Comparison of ENCODE assay signal across 12 cellular contexts in genomic region chr10:33801705-33802104, GRCh38.
DNase-seq lines count a peak whose midpoint lies in the region; ATAC-seq, FAIRE-seq and TF ChIP-seq lines count a peak whose summit lies in the region.
"Had no signal": no experiment of that assay in that cellular context is flagged by ENCODE, and none has a peak within 500 bp of the region (broad histone marks: within the 10 kb centered on the region; RNA-seq: fewer than 3 reads in every experiment).

No MANE protein-coding gene starts in this region.

- no peaks in the 10 kb centered on the region for H3K9me2 ChIP-seq in Karpas-422 (replicated peaks; ENCODE audit: insufficient read depth, low read length)

- H3K4me3 ChIP-seq in A549 (no peak overlapping the region), astrocyte of the spinal cord (ENCODE audit: low read depth, low read length) (no peak overlapping the region), HepG2 (replicated peaks in 1 of 3; ENCODE audit: insufficient read depth in 1 of 3, low read depth in 2 of 3, low read length in 3 of 3) (no peak overlapping the region), gastroesophageal sphincter (no peak overlapping the region), Karpas-422 (ENCODE audit: low read length) (no peak overlapping the region)
- H3K4me3 ChIP-seq: tibial nerve had no signal

- H3K27ac ChIP-seq in A549 (peak overlapping the region; percentile 65 to 80), HepG2 (ENCODE audit: extremely low read length, insufficient read depth, low read length) (no peak overlapping the region), substantia nigra (ENCODE audit: low read depth, low read length, poor library complexity, severe bottlenecking) (no peak overlapping the region), gastroesophageal sphincter (no peak overlapping the region), Karpas-422 (ENCODE audit: low read length) (no peak overlapping the region)
- H3K27ac ChIP-seq: tibial nerve had no signal

- FAIRE-seq in A549 (lab: Jason Lieb, UNC) (peak; percentile 59), HTR-8/SVneo (lab: Jason Lieb, UNC) (peak; percentile 80), HepG2 (lab: Jason Lieb, UNC) (peak; percentile 18)

- intact Hi-C loops in HepG2 (cut with micrococcal nuclease; ENCODE audit: unreplicated experiment), result loop anchor here (10.0 kb wide), 1 partner anchor 607 kb away; no protein-coding TSS in a partner anchor

- H2AFZ ChIP-seq in HepG2 (ENCODE audit: low read length) (no peak overlapping the region), Karpas-422 (ENCODE audit: low read length) (no peak overlapping the region)

- H3K79me2 ChIP-seq in HepG2 (ENCODE audit: insufficient read depth, low read length) (no peaks in the 10 kb centered on the region), Karpas-422 (ENCODE audit: low read length) (no peaks in the 10 kb centered on the region)

- BruUV-seq in HepG2 (replicated peaks; lab: Mats Ljungman, UMichigan), result no TSS peak

- peak; percentile 92 to 93 for ATAC-seq in A549
- ATAC-seq in HepG2, result peak; percentile 92
- no peak for ATAC-seq in GM19351 (IDR thresholded peaks at IDR 0.05; ENCODE audit: unreplicated experiment)
- no peak for ATAC-seq in gastroesophageal sphincter
- ATAC-seq: activated naive CD4-positive, alpha-beta T cell treated with anti-CD3 and anti-CD28 coated beads, Interleukin-2, amount 50 U/mL, for 72 hours had no signal

- H3K36me3 ChIP-seq in HepG2 (replicated peaks in 1 of 2; ENCODE audit: control insufficient read depth in 1 of 2, insufficient read depth in 2 of 2, low read length in 2 of 2) (no peaks in the 10 kb centered on the region), gastroesophageal sphincter (no peaks in the 10 kb centered on the region), Karpas-422 (ENCODE audit: insufficient read depth, low read length) (no peaks in the 10 kb centered on the region)
- H3K36me3 ChIP-seq: tibial nerve had no signal

- TF ChIP-seq EP300 in A549 (IDR thresholded peaks at IDR 0.05) (peak in 1 of 2 experiments; percentile 25; a peak in 1 of 5 replicates), HepG2 (IDR thresholded peaks at IDR 0.05; ENCODE audit: low read depth in 2 of 2, low read length in 2 of 2) (0 out of 4 replicates have a peak, but pooled peaks of 1 of the 2 experiments have one; percentile 26), HepG2 (CRISPR knock-in tag; IDR thresholded peaks at IDR 0.05; ENCODE audit: borderline replicate concordance) (no peak), gastroesophageal sphincter (IDR thresholded peaks at IDR 0.05) (no peak)

- TF ChIP-seq POLR2A in A549 (IDR thresholded peaks at IDR 0.05; ENCODE audit: low read length) (no peak), HepG2 (IDR thresholded peaks at IDR 0.05; ENCODE audit: insufficient read depth in 1 of 2, low read depth in 2 of 2, low read length in 2 of 2) (no peak), gastroesophageal sphincter (IDR thresholded peaks at IDR 0.05) (no peak)

- POLR2A ChIA-PET in A549 (lab: Yijun Ruan, JAX), result no interaction called here
- POLR2A ChIA-PET in HepG2 (lab: Yijun Ruan, JAX), result interaction anchor here (1.0 kb wide), 1 partner anchor 605 kb away, joined by 3 read pairs; no protein-coding TSS in a partner anchor

- in situ Hi-C loops in astrocyte of the spinal cord (cut with HindIII; ENCODE audit: low sequenced_read_pairs), result no loop called here
- in situ Hi-C loops in HepG2 (cut with HindIII; ENCODE audit: extremely low pct_ligation_motif_present, low pct_unique_long_range_greater_than_20kb), result no loop called here

- peak overlapping the region; percentile 51 for H3K4me2 ChIP-seq in A549
- H3K4me2 ChIP-seq in HepG2 (ENCODE audit: low read depth, low read length), result no peak overlapping the region
- no peak overlapping the region for H3K4me2 ChIP-seq in Karpas-422 (ENCODE audit: low read depth, low read length, poor library complexity, severe bottlenecking)

- H3K9me3 ChIP-seq in A549 (no peaks in the 10 kb centered on the region), HepG2 (ENCODE audit: low read length) (no peaks in the 10 kb centered on the region), gastroesophageal sphincter (no peaks in the 10 kb centered on the region), Karpas-422 (ENCODE audit: low read length) (no peaks in the 10 kb centered on the region; the same call in none of the 2 replicates)
- H3K9me3 ChIP-seq: tibial nerve had no signal

- TF ChIP-seq RAD21 in A549 (conservative IDR thresholded peaks at IDR 0.05 in 1 of 2, IDR thresholded peaks at IDR 0.05 in 1 of 2), result peak in 1 of 2 experiments; percentile 39; a peak in 3 of 5 replicates
- TF ChIP-seq RAD21 in HepG2 (CRISPR knock-in tag; IDR thresholded peaks at IDR 0.05), result no peak

- CTCF ChIA-PET in A549 (lab: Yijun Ruan, JAX) (no interaction called here), HepG2 (lab: Yijun Ruan, JAX; ENCODE audit: low intra/inter-chr PET ratio, low total read pairs) (no interaction called here)

- no peaks in the 10 kb centered on the region for H4K20me1 ChIP-seq in HepG2 (ENCODE audit: insufficient read depth, low read length)
- no peaks in the 10 kb centered on the region for H4K20me1 ChIP-seq in Karpas-422 (ENCODE audit: insufficient read depth, low read depth, low read length)

- H3K9ac ChIP-seq in HepG2 (ENCODE audit: insufficient read depth, low read depth, low read length) (no peak overlapping the region), Karpas-422 (ENCODE audit: low read length) (no peak overlapping the region)

- WGBS in A549 (ENCODE audit: missing lambda C conversion rate), result 46% methylated on average over 2 of the region's 2 CpGs
- 64% methylated on average over 2 of the region's 2 CpGs for WGBS in HepG2 (ENCODE audit: low lambda C conversion rate)
- whole genome bisulfite sequencing in gastroesophageal sphincter (ENCODE audit: low coverage in 1 of 2), 2 donors, result 81 to 100% methylated on average over 1 to 2 of the region's 2 CpGs

- peaks cover 50% of the 10 kb centered on the region for H3K4me1 ChIP-seq in A549
- H3K4me1 ChIP-seq in HepG2 (ENCODE audit: insufficient read depth, low read length), result peaks cover 52% of the 10 kb centered on the region
- H3K4me1 ChIP-seq in gastroesophageal sphincter, result no peaks in the 10 kb centered on the region
- no peaks in the 10 kb centered on the region for H3K4me1 ChIP-seq in Karpas-422 (ENCODE audit: low read length)
- H3K4me1 ChIP-seq: tibial nerve had no signal

- H3K27me3 ChIP-seq in HepG2 (ENCODE audit: control insufficient read depth in 1 of 2, insufficient read depth in 2 of 2, low read length in 2 of 2), result no peaks in the 10 kb centered on the region
- H3K27me3 ChIP-seq in gastroesophageal sphincter, result no peaks in the 10 kb centered on the region
- H3K27me3 ChIP-seq in Karpas-422 (ENCODE audit: low read length), result no peaks in the 10 kb centered on the region
- H3K27me3 ChIP-seq: tibial nerve had no signal

- DNase-seq in A549 (ENCODE audit: low read depth in 1 of 2, low spot score in 1 of 2) (peak; percentile 66 to 81), HTR-8/SVneo (ENCODE audit: insufficient read length, low spot score) (peak; percentile 48), astrocyte of the spinal cord (ENCODE audit: low read depth, low spot score) (peak; percentile 29), HepG2 (ENCODE audit: low spot score) (peak; percentile 85), substantia nigra (lab: John Stamatoyannopoulos, UW) (no peak), Karpas-422 (no peak)
- DNase-seq: KG1, NCI-H146 had no signal

- TF ChIP-seq CTCF in A549 (IDR thresholded peaks at IDR 0.05) (no peak), astrocyte of the spinal cord (IDR thresholded peaks at IDR 0.05; ENCODE audit: low read depth, low read length) (no peak), HepG2 (CRISPR knock-in tag; IDR thresholded peaks at IDR 0.05) (no peak), gastroesophageal sphincter (IDR thresholded peaks at IDR 0.05) (no peak)

TF ChIP-seq in A549, 52 proteins besides CTCF, POLR2A, EP300 and RAD21 (continues in another document):
- TF ChIP-seq MYC (IDR thresholded peaks at IDR 0.05; ENCODE audit: borderline replicate concordance, low read length) (no peak), ELK1 (IDR thresholded peaks at IDR 0.05; ENCODE audit: low read depth, low read length) (no peak), CHD2 (IDR thresholded peaks at IDR 0.05; ENCODE audit: low read length, partially characterized antibody) (no peak), SMC3 (IDR thresholded peaks at IDR 0.05) (0 out of 3 replicates have a peak, but pooled peaks have one; percentile 32), GATA3 (IDR thresholded peaks at IDR 0.05; ENCODE audit: borderline replicate concordance) (peak; percentile 63; the same call in 1 of the 2 replicates), BHLHE40 (IDR thresholded peaks at IDR 0.05; ENCODE audit: low read depth, low read length) (no peak), PHF8 (IDR thresholded peaks at IDR 0.05; ENCODE audit: borderline replicate concordance, low read depth) (no peak)

TF ChIP-seq in HepG2, 621 proteins besides CTCF, POLR2A, EP300 and RAD21 (continues in another document):
- no peak for TF ChIP-seq ASH2L (IDR thresholded peaks at IDR 0.05; ENCODE audit: insufficient read length, low read depth, low read length)
- TF ChIP-seq ATF3 (CRISPR knock-in tag; IDR thresholded peaks at IDR 0.05), result peak; percentile 92
- peak; percentile 48; the same call in 1 of the 2 replicates for TF ChIP-seq ARID3A (IDR thresholded peaks at IDR 0.05; ENCODE audit: low read depth, low read length)
- peak; percentile 84; the same call in 1 of the 2 replicates for TF ChIP-seq JUND (CRISPR knock-in tag; IDR thresholded peaks at IDR 0.05)
- peak; percentile 77 for TF ChIP-seq ZNF644 (CRISPR knock-in tag; IDR thresholded peaks at IDR 0.05; ENCODE audit: low read depth)
- peak; percentile 45 for TF ChIP-seq FOXA3 (CRISPR knock-in tag; IDR thresholded peaks at IDR 0.05)
- peak; percentile 39; the same call in 1 of the 2 replicates for TF ChIP-seq JUNB (CRISPR knock-in tag; IDR thresholded peaks at IDR 0.05; ENCODE audit: borderline replicate concordance)
- TF ChIP-seq ZFP36L1 (CRISPR knock-in tag; IDR thresholded peaks at IDR 0.05), result no peak
- peak; percentile 30; the same call in 1 of the 2 replicates for TF ChIP-seq GATAD2A (CRISPR knock-in tag; IDR thresholded peaks at IDR 0.05)

Comparison
In these comparisons a context has a peak if more than half of its experiments do, and no peak if none do; other contexts are left out.
1. ATAC-seq: peak in A549 (2 of 2) and HepG2 (single experiment); none in GM19351 (single experiment) and gastroesophageal sphincter (single experiment).
2. DNase-seq: peak in A549 (2 of 2), HTR-8/SVneo (single experiment), astrocyte of the spinal cord (single experiment) and HepG2 (single experiment); none in substantia nigra (0 of 49) and Karpas-422 (single experiment).
3. H3K27ac ChIP-seq: peak in A549 (2 of 2); none in HepG2 (single experiment), substantia nigra (single experiment), gastroesophageal sphincter (0 of 4) and Karpas-422 (single experiment).
4. Of the 38 proteins assayed by ChIP-seq in both HepG2 and A549: peak only in HepG2: CEBPB, EHMT2 and JUN; only in A549: PBX3 and SMC3; in both: JUNB; in neither: 29; mixed calls (peak in some experiments, not most) for 3.